ENCODE assay signal across 12 cellular contexts in genomic region chr12:120041386-120042231, GRCh38. TPM values are rescaled to one million over a fixed set of nuclear protein-coding genes. Genes with fewer than 3 reads are reported as not detected.
DNase-seq lines count a peak whose midpoint lies in the region; ATAC-seq and TF ChIP-seq lines count a peak whose summit lies in the region.
"Had no signal": no experiment of that assay in that cellular context is flagged by ENCODE, and none has a peak within 500 bp of the region (broad histone marks: within the 10 kb centered on the region; RNA-seq: fewer than 3 reads in every experiment).

No MANE protein-coding gene starts in this region.

- TF ChIP-seq CTCF in GM23338 (conservative IDR thresholded peaks at IDR 0.05; ENCODE audit: low read depth in 2 of 2): no peak
- TF ChIP-seq CTCF in brain (conservative IDR thresholded peaks at IDR 0.05): no peak
- TF ChIP-seq CTCF in neural progenitor cell (IDR thresholded peaks at IDR 0.05): no peak

- peak overlapping the region; percentile 46; the same call in 1 of the 2 replicates for H3K27ac ChIP-seq in GM23338 (ENCODE audit: low read depth)
- H3K27ac ChIP-seq in neural progenitor cell: no peak overlapping the region
- H3K27ac ChIP-seq: PC-9, WERI-Rb-1 had no signal

- H3K79me2 ChIP-seq in GM23338 (replicated peaks; ENCODE audit: insufficient read depth): no peaks in the 10 kb centered on the region
- no peaks in the 10 kb centered on the region for H3K79me2 ChIP-seq in neural progenitor cell (ENCODE audit: low read depth)

- H3K9me3 ChIP-seq in neural progenitor cell (ENCODE audit: low read depth): no peaks in the 10 kb centered on the region

- no peaks in the 10 kb centered on the region for H3K27me3 ChIP-seq in GM23338 (ENCODE audit: insufficient read depth)
- H3K27me3 ChIP-seq in neural progenitor cell: no peaks in the 10 kb centered on the region

- peak overlapping the region; percentile 75 for H3K27ac Mint-ChIP-seq in GM23338
- H3K27ac Mint-ChIP-seq in T-helper 2 cell treated with Interferon-gamma antibody and Interleukin-4, amounts not matched to agents 5 μg/mL and 100 μg/mL, for 36 hours: peak overlapping the region; percentile 14
- H3K27ac Mint-ChIP-seq in brain: peak overlapping the region in 4 of 5 experiments; percentile 40 to 77 (median 57)
- H3K27ac Mint-ChIP-seq in neural progenitor cell: peak overlapping the region; percentile 98

- H3K36me3 ChIP-seq in GM23338 (ENCODE audit: insufficient read depth) (no peaks in the 10 kb centered on the region), neural progenitor cell (no peaks in the 10 kb centered on the region)
- H3K36me3 ChIP-seq: WERI-Rb-1 had no signal

- H3K36me3 Mint-ChIP-seq in GM23338 (ENCODE audit: low read depth): peaks cover 3% of the 10 kb centered on the region; the same call in 2 of the 3 replicates
- H3K36me3 Mint-ChIP-seq in T-helper 2 cell treated with Interferon-gamma antibody and Interleukin-4, amounts not matched to agents 5 μg/mL and 100 μg/mL, for 36 hours (ENCODE audit: low read depth): peaks cover 6% of the 10 kb centered on the region
- peaks cover 7% of the 10 kb centered on the region for H3K36me3 Mint-ChIP-seq in brain
- no peaks in the 10 kb centered on the region for H3K36me3 Mint-ChIP-seq in neural progenitor cell

- H3K4me1 ChIP-seq in GM23338 (ENCODE audit: insufficient read depth): peaks cover 6% of the 10 kb centered on the region; the same call in 1 of the 2 replicates
- peaks cover 9% of the 10 kb centered on the region for H3K4me1 ChIP-seq in neural progenitor cell

- ATAC-seq in GM23338: peak; percentile 57
- no peak for ATAC-seq in HG03139 (IDR thresholded peaks at IDR 0.05; ENCODE audit: unreplicated experiment)
- ATAC-seq in HG02981 (IDR thresholded peaks at IDR 0.05; ENCODE audit: unreplicated experiment): no peak

- H3K27me3 Mint-ChIP-seq in GM23338 (ENCODE audit: insufficient read depth, low read depth, poor library complexity) (peaks cover 5% of the 10 kb centered on the region), brain (peaks cover 6% of the 10 kb centered on the region), neural progenitor cell (ENCODE audit: insufficient read depth, low read depth) (peaks cover 2% of the 10 kb centered on the region)
- H3K27me3 Mint-ChIP-seq in T-helper 2 cell treated with Interferon-gamma antibody and Interleukin-4, amounts not matched to agents 5 μg/mL and 100 μg/mL, for 36 hours (ENCODE audit: low read depth): no peaks in the 10 kb centered on the region

- H3K4me3 Mint-ChIP-seq in GM23338 (no peak overlapping the region), brain (no peak overlapping the region), neural progenitor cell (peak overlapping the region; percentile 67)
- no peak overlapping the region for H3K4me3 Mint-ChIP-seq in T-helper 2 cell treated with Interferon-gamma antibody and Interleukin-4, amounts not matched to agents 5 μg/mL and 100 μg/mL, for 36 hours

- no peaks in the 10 kb centered on the region for H3K9me2 ChIP-seq in GM23338 (ENCODE audit: insufficient read depth)

- DNase-seq in GM23338 (ENCODE audit: low spot score) (peak; percentile 44), neural progenitor cell (ENCODE audit: low spot score) (no peak), amniotic stem cell (lab: John Stamatoyannopoulos, UW) (no peak), LoVo (ENCODE audit: low spot score) (no peak)
- DNase-seq in T-helper 2 cell treated with Interferon-gamma antibody and Interleukin-4, amounts not matched to agents 5 μg/mL and 100 μg/mL, for 36 hours (ENCODE audit: low spot score): no peak
- DNase-seq: NCI-H2029, PC-9 had no signal

- H3K4me2 ChIP-seq in GM23338: no peak overlapping the region
- no peak overlapping the region for H3K4me2 ChIP-seq in neural progenitor cell
- H3K4me2 ChIP-seq: PC-9 had no signal

- H4K20me1 ChIP-seq in GM23338 (replicated peaks; ENCODE audit: insufficient read depth) (no peaks in the 10 kb centered on the region), neural progenitor cell (ENCODE audit: low read depth) (no peaks in the 10 kb centered on the region)

- H3K4me1 Mint-ChIP-seq in GM23338 (peaks cover 15% of the 10 kb centered on the region), brain (peaks cover 44% of the 10 kb centered on the region), neural progenitor cell (peaks cover 58% of the 10 kb centered on the region)
- H3K4me1 Mint-ChIP-seq in T-helper 2 cell treated with Interferon-gamma antibody and Interleukin-4, amounts not matched to agents 5 μg/mL and 100 μg/mL, for 36 hours (ENCODE audit: low read depth): peaks cover 12% of the 10 kb centered on the region

- H3F3A ChIP-seq in GM23338 (replicated peaks; ENCODE audit: low read depth): 0 out of 2 replicates have a peak, but pooled peaks cover 6% of the 10 kb centered on the region
- peaks cover 7% of the 10 kb centered on the region for H3F3A ChIP-seq in neural progenitor cell (ENCODE audit: low read depth)

- no peak overlapping the region for H2AFZ ChIP-seq in GM23338
- H2AFZ ChIP-seq in neural progenitor cell (replicated peaks): peak overlapping the region; percentile 57
- H2AFZ ChIP-seq: PC-9 had no signal

- no peak overlapping the region for H3K9ac ChIP-seq in neural progenitor cell

- H3K9me3 Mint-ChIP-seq in GM23338: no peaks in the 10 kb centered on the region
- no peaks in the 10 kb centered on the region for H3K9me3 Mint-ChIP-seq in T-helper 2 cell treated with Interferon-gamma antibody and Interleukin-4, amounts not matched to agents 5 μg/mL and 100 μg/mL, for 36 hours
- H3K9me3 Mint-ChIP-seq in brain: peaks cover 0 to 8% (median 4%) of the 10 kb centered on the region in 5 experiments
- no peaks in the 10 kb centered on the region for H3K9me3 Mint-ChIP-seq in neural progenitor cell

- H3K4me3 ChIP-seq in GM23338 (no peak overlapping the region), neural progenitor cell (no peak overlapping the region)
- H3K4me3 ChIP-seq: PC-9 had no signal

TF ChIP-seq in GM23338, 12 proteins besides CTCF, POLR2A, EP300 and RAD21 (continues in another document):
- TF ChIP-seq POLR2AphosphoS5 (IDR thresholded peaks at IDR 0.05; ENCODE audit: low read depth) (no peak), STAT1 (IDR thresholded peaks at IDR 0.05; ENCODE audit: unreplicated experiment) (no peak), EZH2 (IDR thresholded peaks at IDR 0.05; ENCODE audit: low read depth, unreplicated experiment) (no peak), CREB1 (CRISPR knock-in tag; IDR thresholded peaks at IDR 0.05; ENCODE audit: low read depth) (no peak), NANOG (IDR thresholded peaks at IDR 0.05; ENCODE audit: borderline replicate concordance) (no peak), JUNB (IDR thresholded peaks at IDR 0.05; ENCODE audit: unreplicated experiment) (no peak), ZNF331 (CRISPR knock-in tag; IDR thresholded peaks at IDR 0.05; ENCODE audit: low read depth) (no peak)
- TF ChIP-seq, protein P1, sequence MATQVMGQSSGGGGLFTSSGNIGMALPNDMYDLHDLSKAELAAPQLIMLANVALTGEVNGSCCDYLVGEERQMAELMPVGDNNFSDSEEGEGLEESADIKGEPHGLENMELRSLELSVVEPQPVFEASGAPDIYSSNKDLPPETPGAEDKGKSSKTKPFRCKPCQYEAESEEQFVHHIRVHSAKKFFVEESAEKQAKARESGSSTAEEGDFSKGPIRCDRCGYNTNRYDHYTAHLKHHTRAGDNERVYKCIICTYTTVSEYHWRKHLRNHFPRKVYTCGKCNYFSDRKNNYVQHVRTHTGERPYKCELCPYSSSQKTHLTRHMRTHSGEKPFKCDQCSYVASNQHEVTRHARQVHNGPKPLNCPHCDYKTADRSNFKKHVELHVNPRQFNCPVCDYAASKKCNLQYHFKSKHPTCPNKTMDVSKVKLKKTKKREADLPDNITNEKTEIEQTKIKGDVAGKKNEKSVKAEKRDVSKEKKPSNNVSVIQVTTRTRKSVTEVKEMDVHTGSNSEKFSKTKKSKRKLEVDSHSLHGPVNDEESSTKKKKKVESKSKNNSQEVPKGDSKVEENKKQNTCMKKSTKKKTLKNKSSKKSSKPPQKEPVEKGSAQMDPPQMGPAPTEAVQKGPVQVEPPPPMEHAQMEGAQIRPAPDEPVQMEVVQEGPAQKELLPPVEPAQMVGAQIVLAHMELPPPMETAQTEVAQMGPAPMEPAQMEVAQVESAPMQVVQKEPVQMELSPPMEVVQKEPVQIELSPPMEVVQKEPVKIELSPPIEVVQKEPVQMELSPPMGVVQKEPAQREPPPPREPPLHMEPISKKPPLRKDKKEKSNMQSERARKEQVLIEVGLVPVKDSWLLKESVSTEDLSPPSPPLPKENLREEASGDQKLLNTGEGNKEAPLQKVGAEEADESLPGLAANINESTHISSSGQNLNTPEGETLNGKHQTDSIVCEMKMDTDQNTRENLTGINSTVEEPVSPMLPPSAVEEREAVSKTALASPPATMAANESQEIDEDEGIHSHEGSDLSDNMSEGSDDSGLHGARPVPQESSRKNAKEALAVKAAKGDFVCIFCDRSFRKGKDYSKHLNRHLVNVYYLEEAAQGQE (IDR thresholded peaks at IDR 0.05; ENCODE audit: unreplicated experiment): no peak

RNA-seq across cellular contexts. Expression of gene BICDL1, which starts 52.6 kb away (rescaled TPM):
- total RNA-seq in GM23338 (2014; rRNA removed; shearing (Covaris generic)): 25.7 and 30.3 TPM in 2 replicates
- polyA plus RNA-seq in GM23338 (2016; fragmentation: Nextera tagmentation; extraction: Ambion mirVana) (14.0 and 15.9 TPM in 2 replicates), brain (ENCODE audit: insufficient read depth, low read depth, low replicate concordance) (22.9 TPM)
- 2.5 and 3.8 TPM in 2 replicates for total RNA-seq in neural progenitor cell (ENCODE audit: low replicate concordance)
- total RNA-seq: HT1080 had no signal

Comparison
In these comparisons a context has a peak if more than half of its experiments do, and no peak if none do; other contexts are left out.
1. H3K27ac Mint-ChIP-seq: peak in every context shown above with its lines; median percentile 98 in neural progenitor cell; 75 in GM23338; 57 in brain; 14 in T-helper 2 cell treated with Interferon-gamma antibody and Interleukin-4, amounts not matched to agents 5 μg/mL and 100 μg/mL, for 36 hours.